1 cellular context compared by ENCODE assay signal in the genomic region with DNA sequence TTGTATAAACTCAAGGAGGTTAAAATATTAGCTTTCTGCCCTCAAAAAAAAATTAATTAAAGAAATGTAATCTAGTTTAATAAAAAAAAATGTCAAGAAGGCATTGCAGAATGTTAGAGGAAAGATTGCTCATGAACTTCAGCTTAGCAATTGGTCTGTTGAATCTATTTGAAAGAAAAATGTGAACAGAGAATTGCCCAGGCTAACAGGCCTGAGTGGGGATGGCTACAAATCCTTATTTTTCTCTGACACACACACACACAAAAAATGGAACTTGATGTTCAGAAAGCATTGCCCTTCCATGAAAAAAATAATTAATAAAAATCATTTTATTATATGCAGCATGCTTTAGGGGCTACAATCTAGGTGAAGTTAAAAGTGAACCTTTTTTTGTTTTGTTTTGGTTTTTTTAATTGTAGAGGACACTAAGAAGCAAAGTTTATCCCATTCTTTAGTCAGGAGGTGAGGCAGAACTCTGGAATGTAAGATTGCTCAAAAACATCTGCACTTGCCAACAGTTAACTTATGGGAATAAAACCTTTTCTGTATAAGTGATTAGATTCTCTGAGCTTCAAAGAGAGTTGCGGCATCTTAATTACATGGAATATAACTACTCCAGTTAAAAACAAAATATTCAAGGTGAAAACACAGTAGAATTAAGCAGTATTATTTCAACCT.
TF ChIP-seq lines count a peak whose summit lies in the region.

No MANE protein-coding gene starts in this region.

TF ChIP-seq in IMR-90, 13 proteins besides CTCF, POLR2A, EP300 and RAD21 (continued from another document):
- TF ChIP-seq, protein P1, sequence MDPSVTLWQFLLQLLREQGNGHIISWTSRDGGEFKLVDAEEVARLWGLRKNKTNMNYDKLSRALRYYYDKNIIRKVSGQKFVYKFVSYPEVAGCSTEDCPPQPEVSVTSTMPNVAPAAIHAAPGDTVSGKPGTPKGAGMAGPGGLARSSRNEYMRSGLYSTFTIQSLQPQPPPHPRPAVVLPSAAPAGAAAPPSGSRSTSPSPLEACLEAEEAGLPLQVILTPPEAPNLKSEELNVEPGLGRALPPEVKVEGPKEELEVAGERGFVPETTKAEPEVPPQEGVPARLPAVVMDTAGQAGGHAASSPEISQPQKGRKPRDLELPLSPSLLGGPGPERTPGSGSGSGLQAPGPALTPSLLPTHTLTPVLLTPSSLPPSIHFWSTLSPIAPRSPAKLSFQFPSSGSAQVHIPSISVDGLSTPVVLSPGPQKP (IDR thresholded peaks at IDR 0.05; ENCODE audit: borderline replicate concordance, low read depth, low read length): no peak
- TF ChIP-seq MXI1 (IDR thresholded peaks at IDR 0.05; ENCODE audit: borderline replicate concordance, low read depth, low read length) (no peak), RCOR1 (IDR thresholded peaks at IDR 0.05; ENCODE audit: insufficient replicate concordance, low read length) (no peak), FOS (IDR thresholded peaks at IDR 0.05; ENCODE audit: low read depth, low read length) (peak; percentile 38; the same call in 1 of the 2 replicates)
